Comparison of ENCODE assay signal across 19 cellular contexts in genomic region chr9:70324963-70325362, GRCh38.
DNase-seq lines count a peak whose midpoint lies in the region; ATAC-seq and TF ChIP-seq lines count a peak whose summit lies in the region.
"Had no signal": no experiment of that assay in that cellular context is flagged by ENCODE, and none has a peak within 500 bp of the region (broad histone marks: within the 10 kb centered on the region; RNA-seq: fewer than 3 reads in every experiment).

No MANE protein-coding gene starts in this region.

- no peak for TF ChIP-seq CTCF in cardiac fibroblast (IDR thresholded peaks at IDR 0.05; ENCODE audit: low read depth, low read length)

- peak; percentile 22 for DNase-seq in AG20443 (ENCODE audit: low spot score)
- DNase-seq in LHCN-M2 (ENCODE audit: low read depth) = peak; percentile 78
- DNase-seq in cardiac fibroblast (ENCODE audit: low read depth in 2 of 2) = peak; percentile 7 to 78
- peak; percentile 77 for DNase-seq in kidney tubule cell (ENCODE audit: low spot score)
- no peak for DNase-seq in HuH-7 (ENCODE audit: low spot score)
- DNase-seq in NK-92 treated with Interleukin-12 subunit alpha and Interleukin-12 subunit beta, amount 100 ng/mL, for 24 hours (lab: John Stamatoyannopoulos, UW) = no peak
- DNase-seq: activated CD8-positive, alpha-beta T cell treated with anti-CD3 and anti-CD28 coated beads, Interleukin-2, amount 10 ng/mL, durations not matched to agents 7 days and 5 days; anterior cingulate cortex; C1 segment of cervical spinal cord; DMS79; naive B cell; NCI-H187 treated with DMSO at 0.1 percent for 48 hours; NCI-H526; posterior cingulate gyrus had no signal

- ATAC-seq in activated CD4-positive, CD25-positive, alpha-beta regulatory T cell treated with anti-CD3 and anti-CD28 coated beads, Interleukin-2, amount 50 U/mL, for 24 hours = no peak
- ATAC-seq in GM21619 (IDR thresholded peaks at IDR 0.05; ENCODE audit: unreplicated experiment) = no peak
- ATAC-seq: activated CD8-positive, alpha-beta T cell treated with anti-CD3 and anti-CD28 coated beads, Interleukin-2, amount 10 ng/mL, durations not matched to agents 7 days and 5 days; Panc1 had no signal

- H3K4me3 ChIP-seq in cardiac fibroblast (replicated peaks in 1 of 2; ENCODE audit: low read depth in 2 of 2, low read length in 2 of 2) = no peak overlapping the region
- H3K4me3 ChIP-seq: esophagus muscularis mucosa, vagina had no signal

Comparison
In these comparisons a context has a peak if more than half of its experiments do, and no peak if none do; other contexts are left out.
1. DNase-seq: peak in AG20443 (single experiment), LHCN-M2 (single experiment), cardiac fibroblast (2 of 2) and kidney tubule cell (single experiment); none in HuH-7 (single experiment) and NK-92 treated with Interleukin-12 subunit alpha and Interleukin-12 subunit beta, amount 100 ng/mL, for 24 hours (single experiment).